In genomic region chr5:88688981-88689661, GRCh38 we compare ENCODE assay signal across 20 cellular contexts.
DNase-seq lines count a peak whose midpoint lies in the region; ATAC-seq and TF ChIP-seq lines count a peak whose summit lies in the region.
"Had no signal": no experiment of that assay in that cellular context is flagged by ENCODE, and none has a peak within 500 bp of the region (broad histone marks: within the 10 kb centered on the region; RNA-seq: fewer than 3 reads in every experiment).

No MANE protein-coding gene starts in this region.

- H3K4me3 Mint-ChIP-seq in stimulated activated naive B cell treated with anti-CD40 and anti-IgM and Interleukin-4, amounts not matched to agents 10 μg/mL and 1 μg/mL and 100 μg/mL, for 72 hours: peak overlapping the region in 1 of 2 donors; percentile 21
- H3K4me3 Mint-ChIP-seq: activated CD4-positive, alpha-beta memory T cell treated with anti-CD3 and anti-CD28 coated beads, Interleukin-2, amount 10 ng/mL, durations not matched to agents 7 days and 5 days; activated naive CD8-positive, alpha-beta T cell treated with anti-CD3 and anti-CD28 coated beads for 36 hours; T-cell had no signal

- H3K27ac ChIP-seq in HUES6 (ENCODE audit: low read depth, low read length) (no peak overlapping the region), iPS-18a (ENCODE audit: low read length) (no peak overlapping the region)
- H3K27ac ChIP-seq: cardiac muscle cell, esophagus muscularis mucosa, GM23248, lower lobe of right lung, thyroid gland had no signal

- peaks cover 4 to 9% of the 10 kb centered on the region in 2 donors for H3K36me3 Mint-ChIP-seq in stimulated activated naive B cell treated with anti-CD40 and anti-IgM and Interleukin-4, amounts not matched to agents 10 μg/mL and 1 μg/mL and 100 μg/mL, for 72 hours
- H3K36me3 Mint-ChIP-seq: T-cell had no signal

- H3K27ac Mint-ChIP-seq in stimulated activated naive B cell treated with anti-CD40 and anti-IgM and Interleukin-4, amounts not matched to agents 10 μg/mL and 1 μg/mL and 100 μg/mL, for 72 hours: peak overlapping the region; percentile 73
- H3K27ac Mint-ChIP-seq: activated CD4-positive, alpha-beta memory T cell treated with anti-CD3 and anti-CD28 coated beads, Interleukin-2, amount 10 ng/mL, durations not matched to agents 7 days and 5 days; activated naive CD8-positive, alpha-beta T cell treated with anti-CD3 and anti-CD28 coated beads for 36 hours; T-cell had no signal

- H3K9ac ChIP-seq in HUES6 (ENCODE audit: low read length) (no peak overlapping the region), iPS-18a (ENCODE audit: low read length) (no peak overlapping the region)
- H3K9ac ChIP-seq: GM23248 had no signal

- DNase-seq in astrocyte of the cerebellum (ENCODE audit: low read depth): no peak
- no peak for DNase-seq in stimulated activated naive B cell treated with anti-CD40 and anti-IgM and Interleukin-4, amounts not matched to agents 10 μg/mL and 1 μg/mL and 100 μg/mL, for 72 hours
- DNase-seq in stimulated activated CD4-positive, alpha-beta T cell treated with anti-CD3 and anti-CD28 coated beads, Interleukin-12 subunit alpha, Interleukin-12 subunit beta, amount 100 ng/mL, for 4 hours: no peak
- DNase-seq in DMS 273 (lab: John Stamatoyannopoulos, UW; ENCODE audit: unreplicated experiment): no peak
- DNase-seq: activated CD4-positive, alpha-beta memory T cell treated with anti-CD3 and anti-CD28 coated beads, Interleukin-2, amount 10 ng/mL, durations not matched to agents 7 days and 5 days; activated naive CD8-positive, alpha-beta T cell treated with anti-CD3 and anti-CD28 coated beads for 36 hours; lower lobe of right lung; NCI-H2171; NCI-H82; PC-3; right cardiac atrium; SHP77 treated with DMSO at 0.1 percent for 48 hours; T-cell; thyroid gland had no signal

- H3K9me3 ChIP-seq in HUES6 (ENCODE audit: control insufficient read depth, insufficient read depth, low read depth, low read length) (no peaks in the 10 kb centered on the region), iPS-18a (ENCODE audit: control insufficient read depth, low read depth, low read length) (no peaks in the 10 kb centered on the region)
- H3K9me3 ChIP-seq: esophagus muscularis mucosa, lower lobe of right lung, thyroid gland had no signal

- in situ Hi-C loops in astrocyte of the cerebellum (cut with HindIII; ENCODE audit: low sequenced_read_pairs): loop anchor here (25.0 kb wide), 1 partner anchor 1277 kb away; the partner anchor contains the start of gene CCNH

- H3K4me1 ChIP-seq in HUES6 (ENCODE audit: control insufficient read depth, insufficient read depth, low read length) (peaks cover 57% of the 10 kb centered on the region), iPS-18a (ENCODE audit: control insufficient read depth, low read depth, low read length) (peaks cover 45% of the 10 kb centered on the region)

- H3K9me3 Mint-ChIP-seq in stimulated activated naive B cell treated with anti-CD40 and anti-IgM and Interleukin-4, amounts not matched to agents 10 μg/mL and 1 μg/mL and 100 μg/mL, for 72 hours: no peaks in the 10 kb centered on the region
- H3K9me3 Mint-ChIP-seq: activated CD4-positive, alpha-beta memory T cell treated with anti-CD3 and anti-CD28 coated beads, Interleukin-2, amount 10 ng/mL, durations not matched to agents 7 days and 5 days had no signal

- H3K36me3 ChIP-seq in HUES6 (ENCODE audit: control insufficient read depth, insufficient read depth, low read length) (no peaks in the 10 kb centered on the region), iPS-18a (ENCODE audit: control insufficient read depth, low read depth, low read length) (no peaks in the 10 kb centered on the region)
- H3K36me3 ChIP-seq: cardiac muscle cell, esophagus muscularis mucosa, lower lobe of right lung, thyroid gland had no signal

- H3K4me3 ChIP-seq in HUES6 (ENCODE audit: low read depth, low read length) (peak overlapping the region; percentile 41), astrocyte of the cerebellum (ENCODE audit: low read depth, low read length) (peak overlapping the region; percentile 44), iPS-18a (ENCODE audit: low read length) (peak overlapping the region; percentile 40)
- H3K4me3 ChIP-seq: cardiac muscle cell, GM23248, lower lobe of right lung, thyroid gland had no signal

- H3K4me1 Mint-ChIP-seq in stimulated activated naive B cell treated with anti-CD40 and anti-IgM and Interleukin-4, amounts not matched to agents 10 μg/mL and 1 μg/mL and 100 μg/mL, for 72 hours: peaks cover 25 to 42% of the 10 kb centered on the region in 2 donors

- peaks cover 62 to 87% of the 10 kb centered on the region in 2 donors for H3K27me3 Mint-ChIP-seq in stimulated activated naive B cell treated with anti-CD40 and anti-IgM and Interleukin-4, amounts not matched to agents 10 μg/mL and 1 μg/mL and 100 μg/mL, for 72 hours

- peaks cover 100% of the 10 kb centered on the region for H3K27me3 ChIP-seq in HUES6 (ENCODE audit: control insufficient read depth, insufficient read depth, low read length)
- H3K27me3 ChIP-seq in iPS-18a (ENCODE audit: control insufficient read depth, insufficient read depth, low read length): peaks cover 100% of the 10 kb centered on the region

- TF ChIP-seq CTCF in astrocyte of the cerebellum (IDR thresholded peaks at IDR 0.05; ENCODE audit: low read depth, low read length, missing control alignments): no peak

- no peak for ATAC-seq in stimulated activated naive B cell treated with anti-CD40 and anti-IgM and Interleukin-4, amounts not matched to agents 10 μg/mL and 1 μg/mL and 100 μg/mL, for 72 hours (replicated peaks)
- no peak for ATAC-seq in GM21390 (IDR thresholded peaks at IDR 0.05; ENCODE audit: unreplicated experiment)
- ATAC-seq: lower lobe of right lung, PC-3, right cardiac atrium, T-cell had no signal
